ENCODE assay signal across 1 cellular context in genomic region chr1:236753554-236753953, GRCh38.
TF ChIP-seq lines count a peak whose summit lies in the region.

No MANE protein-coding gene starts in this region.

TF ChIP-seq in K562, 482 proteins besides CTCF, POLR2A, EP300 and RAD21:
- TF ChIP-seq DEAF1 (CRISPR knock-in tag; IDR thresholded peaks at IDR 0.05), result peak; percentile 22; the same call in 1 of the 2 replicates
- peak; percentile 98 for TF ChIP-seq ZNF263 (CRISPR knock-in tag; IDR thresholded peaks at IDR 0.05; ENCODE audit: borderline replicate concordance)
- 0 out of 4 replicates have a peak, but pooled peaks of 1 of the 2 experiments have one; percentile 7 for TF ChIP-seq HDAC1 (IDR thresholded peaks at IDR 0.05)
- 0 out of 2 replicates have a peak, but pooled peaks have one; percentile 43 for TF ChIP-seq CC2D1A (IDR thresholded peaks at IDR 0.05)
- no peak for TF ChIP-seq THRAP3 (IDR thresholded peaks at IDR 0.05; ENCODE audit: borderline replicate concordance)
- peak; percentile 41 for TF ChIP-seq SMC3 (conservative IDR thresholded peaks at IDR 0.05; ENCODE audit: insufficient read depth, low read depth, low read length)
- no peak for TF ChIP-seq ZNF217 (CRISPR knock-in tag; IDR thresholded peaks at IDR 0.05)
TF ChIP-seq in K562: peak in this region for 5.
